In genomic region chr14:31556191-31556590, GRCh38 we compare ENCODE assay signal across 23 cellular contexts. TPM values are rescaled to one million over a fixed set of nuclear protein-coding genes. Genes with fewer than 3 reads are reported as not detected.
DNase-seq lines count a peak whose midpoint lies in the region; FAIRE-seq and TF ChIP-seq lines count a peak whose summit lies in the region.
"Had no signal": no experiment of that assay in that cellular context is flagged by ENCODE, and none has a peak within 500 bp of the region (broad histone marks: within the 10 kb centered on the region; RNA-seq: fewer than 3 reads in every experiment).

No MANE protein-coding gene starts in this region.

- FAIRE-seq in HTR-8/SVneo (lab: Jason Lieb, UNC), result peak; percentile 36
- FAIRE-seq in keratinocyte (lab: Jason Lieb, UNC), result peak; percentile 51
- FAIRE-seq: A549, D721Med, G401.6, GM12878, GM12892, GM18507 had no signal

- no peak overlapping the region for H2BK120ac ChIP-seq in trophoblast cell (ENCODE audit: insufficient read depth, low read length, poor library complexity)

- H3K27ac Mint-ChIP-seq in MCF 10A (ENCODE audit: low read depth, unreplicated experiment), result no peak overlapping the region
- H3K27ac Mint-ChIP-seq: B cell; CD4-positive, alpha-beta T cell; CD8-positive, alpha-beta T cell had no signal

- H3K79me1 ChIP-seq in trophoblast cell (ENCODE audit: low read length), result no peaks in the 10 kb centered on the region

- dilution Hi-C loops in mammary epithelial cell (cut with HindIII; ENCODE audit: low sequenced_read_pairs), result no loop called here
- dilution Hi-C loops in keratinocyte (cut with MboI; ENCODE audit: extremely low pct_ligation_motif_present, low sequenced_read_pairs), result no loop called here

- H3K27me3 Mint-ChIP-seq in MCF 10A (ENCODE audit: insufficient read depth, unreplicated experiment), result peaks cover 45% of the 10 kb centered on the region

- H4K12ac ChIP-seq in trophoblast cell (ENCODE audit: low read depth, low read length), result no peak overlapping the region

- CTCF ChIA-PET in mammary epithelial cell (lab: Charles Lee; ENCODE audit: low non-redundant PET), result no interaction called here
- CTCF ChIA-PET in MCF 10A (lab: Yijun Ruan, JAX), result interaction anchor here (0.6 to 1.3 kb wide), 2 partner anchors 95 to 695 kb away, joined by 3 to 4 read pairs; no protein-coding TSS in a partner anchor

- H2AFZ ChIP-seq in mammary epithelial cell (ENCODE audit: low read depth, low read length), result no peak overlapping the region
- no peak overlapping the region for H2AFZ ChIP-seq in keratinocyte (ENCODE audit: control insufficient read depth, low read length)
- H2AFZ ChIP-seq in trophoblast cell (ENCODE audit: insufficient read depth, low read length, poor library complexity), result no peak overlapping the region

- no peaks in the 10 kb centered on the region for H3K9me3 Mint-ChIP-seq in MCF 10A (ENCODE audit: unreplicated experiment)
- H3K9me3 Mint-ChIP-seq: CD4-positive, alpha-beta T cell; CD8-positive, alpha-beta T cell had no signal

- H3K36me3 Mint-ChIP-seq in MCF 10A (ENCODE audit: insufficient read depth, unreplicated experiment), result no peaks in the 10 kb centered on the region

- H2AK5ac ChIP-seq in trophoblast cell (ENCODE audit: low read length), result no peak overlapping the region

- no peaks in the 10 kb centered on the region for H3K9me3 ChIP-seq in mammary epithelial cell (replicated peaks; ENCODE audit: insufficient read depth, low read length)
- H3K9me3 ChIP-seq in keratinocyte (ENCODE audit: control insufficient read depth, low read depth, low read length), result no peaks in the 10 kb centered on the region
- no peaks in the 10 kb centered on the region for H3K9me3 ChIP-seq in trophoblast cell (ENCODE audit: insufficient read depth, low read depth, low read length)
- H3K9me3 ChIP-seq: A549, Caco-2 had no signal

- peaks cover 9% of the 10 kb centered on the region for H3K4me1 Mint-ChIP-seq in MCF 10A (ENCODE audit: insufficient read depth, unreplicated experiment)

- intact Hi-C loops in mammary epithelial cell (cut with micrococcal nuclease), result no loop called here
- intact Hi-C loops in MCF 10A (cut with micrococcal nuclease), result no loop called here

- H3K36me3 ChIP-seq in mammary epithelial cell (ENCODE audit: insufficient read depth, low read length) (no peaks in the 10 kb centered on the region), keratinocyte (ENCODE audit: control insufficient read depth in 2 of 2, extremely low read depth in 1 of 2, insufficient read depth in 2 of 2, low read length in 2 of 2) (no peaks in the 10 kb centered on the region), trophoblast cell (ENCODE audit: control insufficient read depth in 1 of 2, insufficient read depth in 2 of 2, low read length in 2 of 2) (no peaks in the 10 kb centered on the region)
- H3K36me3 ChIP-seq: BLaER1 treated with 17β-estradiol and CSF1 and Interleukin-3, amounts not matched to agents 10 nM and 100 nM had no signal

- H3K4me2 ChIP-seq in mammary epithelial cell (ENCODE audit: insufficient read depth, low read depth, low read length) (no peak overlapping the region), keratinocyte (ENCODE audit: control insufficient read depth, extremely low read depth, insufficient read depth, low read depth, low read length) (no peak overlapping the region), trophoblast cell (ENCODE audit: low read length) (no peak overlapping the region)
- H3K4me2 ChIP-seq: A549; BLaER1 treated with 17β-estradiol and CSF1 and Interleukin-3, amounts not matched to agents 10 nM and 100 nM had no signal

- no peak overlapping the region for H3K4me3 ChIP-seq in mammary epithelial cell (replicated peaks in 1 of 3; ENCODE audit: insufficient read depth in 1 of 3, low read depth in 2 of 3, low read length in 3 of 3)
- no peak overlapping the region for H3K4me3 ChIP-seq in keratinocyte (ENCODE audit: control insufficient read depth in 2 of 3, extremely low read depth in 1 of 3, insufficient read depth in 2 of 3, low read depth in 1 of 3, low read length in 3 of 3)
- no peak overlapping the region for H3K4me3 ChIP-seq in trophoblast cell (ENCODE audit: low read depth, low read length)
- H3K4me3 ChIP-seq: A549; BLaER1 treated with 17β-estradiol and CSF1 and Interleukin-3, amounts not matched to agents 10 nM and 100 nM; GM12878 had no signal

- no TSS peak for BruUV-seq in mammary epithelial cell (replicated peaks; lab: Mats Ljungman, UMichigan)
- no TSS peak for BruUV-seq in MCF 10A (replicated peaks; lab: Mats Ljungman, UMichigan)

- peaks cover 3% of the 10 kb centered on the region for H3K27me3 ChIP-seq in mammary epithelial cell (ENCODE audit: insufficient read depth, low read length)
- H3K27me3 ChIP-seq in keratinocyte (ENCODE audit: control insufficient read depth, extremely low read depth, insufficient read depth, low read length), result no peaks in the 10 kb centered on the region
- H3K27me3 ChIP-seq in trophoblast cell (ENCODE audit: insufficient read depth, low read length), result no peaks in the 10 kb centered on the region
- H3K27me3 ChIP-seq: BLaER1 treated with 17β-estradiol and CSF1 and Interleukin-3, amounts not matched to agents 10 nM and 100 nM had no signal

- no peak overlapping the region for H2BK5ac ChIP-seq in trophoblast cell (ENCODE audit: low read depth, low read length, poor library complexity)

- no peak overlapping the region for H4K91ac ChIP-seq in trophoblast cell (ENCODE audit: low read depth, low read length)

- H3K79me2 ChIP-seq in mammary epithelial cell (ENCODE audit: insufficient read depth, low read length) (no peaks in the 10 kb centered on the region), keratinocyte (ENCODE audit: control insufficient read depth, insufficient read depth, low read length) (no peaks in the 10 kb centered on the region), trophoblast cell (ENCODE audit: control insufficient read depth, insufficient read depth, low read length, poor library complexity) (no peaks in the 10 kb centered on the region)

- H3K23ac ChIP-seq in trophoblast cell (ENCODE audit: low read length), result no peak overlapping the region

- no peak overlapping the region for H3K18ac ChIP-seq in trophoblast cell (ENCODE audit: low read length)

- WGBS in mammary epithelial cell (ENCODE audit: low coverage, missing lambda C conversion rate), result 47% methylated on average over 2 of the region's 2 CpGs
- no CpG with 5 or more reads among the region's 2 CpGs for WGBS in trophoblast cell (ENCODE audit: extremely low coverage, insufficient coverage, insufficient read length)

- H4K20me1 ChIP-seq in mammary epithelial cell (ENCODE audit: insufficient read depth, low read length) (no peaks in the 10 kb centered on the region), keratinocyte (ENCODE audit: control insufficient read depth, extremely low read depth, insufficient read depth, low read length) (no peaks in the 10 kb centered on the region)
- H4K20me1 ChIP-seq: BLaER1 treated with 17β-estradiol and CSF1 and Interleukin-3, amounts not matched to agents 10 nM and 100 nM had no signal

- no peak overlapping the region for H3K14ac ChIP-seq in trophoblast cell (ENCODE audit: low read length)

- H3K4me1 ChIP-seq in mammary epithelial cell (ENCODE audit: insufficient read depth, low read length), result no peaks in the 10 kb centered on the region
- no peaks in the 10 kb centered on the region for H3K4me1 ChIP-seq in keratinocyte (ENCODE audit: control insufficient read depth, extremely low read depth, insufficient read depth, low read length)
- H3K4me1 ChIP-seq in trophoblast cell (ENCODE audit: control insufficient read depth in 1 of 2, insufficient read depth in 2 of 2, low read length in 2 of 2), result no peaks in the 10 kb centered on the region
- H3K4me1 ChIP-seq: A549, Caco-2 had no signal

- POLR2A ChIA-PET in MCF 10A (lab: Yijun Ruan, JAX), result no interaction called here

- no peak overlapping the region for H3K4me3 Mint-ChIP-seq in MCF 10A (ENCODE audit: unreplicated experiment)
- H3K4me3 Mint-ChIP-seq: B cell; CD4-positive, alpha-beta T cell; CD8-positive, alpha-beta T cell had no signal

- no peak overlapping the region for H4K8ac ChIP-seq in trophoblast cell (ENCODE audit: low read depth, low read length)

- H3K27ac ChIP-seq in mammary epithelial cell (ENCODE audit: insufficient read depth, low read depth, low read length) (no peak overlapping the region), keratinocyte (ENCODE audit: control insufficient read depth, insufficient read depth, low read length) (no peak overlapping the region), trophoblast cell (ENCODE audit: low read depth, low read length) (no peak overlapping the region)
- H3K27ac ChIP-seq: 22Rv1; A549; BLaER1 treated with 17β-estradiol and CSF1 and Interleukin-3, amounts not matched to agents 10 nM and 100 nM; C4-2B had no signal

- no peak overlapping the region for H3K4ac ChIP-seq in trophoblast cell (ENCODE audit: low read depth, low read length)

- H3K9ac ChIP-seq in mammary epithelial cell (ENCODE audit: insufficient read depth, low read length) (no peak overlapping the region), keratinocyte (ENCODE audit: control insufficient read depth, extremely low read depth, insufficient read depth, low read length) (no peak overlapping the region), trophoblast cell (ENCODE audit: low read length) (no peak overlapping the region)
- H3K9ac ChIP-seq: BLaER1 treated with 17β-estradiol and CSF1 and Interleukin-3, amounts not matched to agents 10 nM and 100 nM had no signal

- H3K9me1 ChIP-seq in keratinocyte (ENCODE audit: control insufficient read depth, extremely low read depth, insufficient read depth, low read length), result no peaks in the 10 kb centered on the region

- DNase-seq in mammary epithelial cell, result peak; percentile 13
- DNase-seq in MCF 10A (ENCODE audit: unreplicated experiment), result no peak
- no peak for DNase-seq in HTR-8/SVneo (ENCODE audit: insufficient read length, low spot score)
- no peak for DNase-seq in keratinocyte (ENCODE audit: low read depth, low spot score)
- peak; percentile 68 to 85 for DNase-seq in trophoblast cell
- no peak for DNase-seq in SKM-1 treated with dmso at 0.1 percent for 144 hours (lab: John Stamatoyannopoulos, UW; ENCODE audit: unreplicated experiment)
- DNase-seq in GOT3 (lab: John Stamatoyannopoulos, UW), result no peak
- DNase-seq: AML-193; Caco-2; Calu3; CD4-positive, alpha-beta T cell; CD8-positive, alpha-beta T cell; DMS79 treated with DMSO at 0.1 percent for 48 hours had no signal

- in situ Hi-C loops in mammary epithelial cell (cut with MboI; ENCODE audit: low sequenced_read_pairs in 2 of 2), result no loop called here

- no peak overlapping the region for H2BK12ac ChIP-seq in trophoblast cell (ENCODE audit: low read length)

- no peak for TF ChIP-seq CTCF in mammary epithelial cell (conservative IDR thresholded peaks at IDR 0.05 in 1 of 2, IDR thresholded peaks at IDR 0.05 in 1 of 2; ENCODE audit: extremely low read depth in 1 of 2, insufficient read depth in 1 of 2, low read depth in 1 of 2, low read length in 2 of 2)
- no peak for TF ChIP-seq CTCF in MCF 10A (IDR thresholded peaks at IDR 0.05; ENCODE audit: unreplicated experiment)
- TF ChIP-seq CTCF in keratinocyte (optimal IDR thresholded peaks at IDR 0.05 in 1 of 3, IDR thresholded peaks at IDR 0.05 in 1 of 3, conservative IDR thresholded peaks at IDR 0.05 in 1 of 3; ENCODE audit: extremely low read depth in 1 of 3, insufficient read depth in 2 of 3, low read length in 3 of 3), result no peak

RNA-seq across cellular contexts. Expression of gene NUBPL, which starts 5.0 kb away (rescaled TPM):
- total RNA-seq in mammary epithelial cell (10 to 100 TPM; 12.3 to 16.6 TPM), MCF 10A (2022) (12.3 and 13.7 TPM in 2 replicates)
- polyA plus RNA-seq in mammary epithelial cell (6.1 TPM), keratinocyte (10.7 to 18.8 TPM (median 11.1 TPM) in 3 replicates)
- polyA minus RNA-seq in mammary epithelial cell (17.9 TPM), keratinocyte (3.4 to 15.8 TPM (median 7.7 TPM) in 3 replicates)
- 11.3 TPM for polyA plus RNA-seq in keratinocyte (2011; ENCODE audit: low read depth)
- polyA plus RNA-seq in keratinocyte (2011; cell fraction: cytosol; rRNA removed), result 11.1 and 18.3 TPM in 2 replicates
- 11.5 and 11.6 TPM in 2 replicates for polyA plus RNA-seq in keratinocyte (2011; cell fraction: nucleus; rRNA removed)
- 5.5 and 10.7 TPM in 2 replicates for polyA plus RNA-seq in keratinocyte (2012; ENCODE audit: low replicate concordance)
- 10.9 TPM for polyA minus RNA-seq in keratinocyte (2011; cell fraction: cytosol; rRNA and poly(A)+ RNA removed)
- polyA minus RNA-seq in keratinocyte (2011; cell fraction: nucleus; rRNA and poly(A)+ RNA removed), result 7.5 and 20.5 TPM in 2 replicates
- 5.5 and 5.7 TPM in 2 replicates for polyA plus RNA-seq in trophoblast cell (2013)

Comparison
In these comparisons a context has a peak if more than half of its experiments do, and no peak if none do; other contexts are left out.
1. DNase-seq: peak in mammary epithelial cell (single experiment) and trophoblast cell (2 of 2); none in MCF 10A (single experiment), HTR-8/SVneo (single experiment), keratinocyte (single experiment), SKM-1 treated with dmso at 0.1 percent for 144 hours (single experiment) and GOT3 (single experiment).